Comparison of ENCODE assay signal across 2 cellular contexts in genomic region chr20:3728354-3728753, GRCh38.
TF ChIP-seq lines count a peak whose summit lies in the region.

No MANE protein-coding gene starts in this region.

TF ChIP-seq in SK-N-SH treated with all-trans-retinoic acid at 6 μM for 48 hours, 23 proteins besides CTCF, POLR2A, EP300 and RAD21:
- no peak for TF ChIP-seq ISL1 (CRISPR knock-in tag; IDR thresholded peaks at IDR 0.05)
- no peak for TF ChIP-seq ESRRG (CRISPR knock-in tag; IDR thresholded peaks at IDR 0.05)
- no peak for TF ChIP-seq PPARA (CRISPR knock-in tag; IDR thresholded peaks at IDR 0.05; ENCODE audit: borderline replicate concordance)
- no peak for TF ChIP-seq TCF4 (CRISPR knock-in tag; IDR thresholded peaks at IDR 0.05; ENCODE audit: borderline replicate concordance)
- TF ChIP-seq, protein P1, sequence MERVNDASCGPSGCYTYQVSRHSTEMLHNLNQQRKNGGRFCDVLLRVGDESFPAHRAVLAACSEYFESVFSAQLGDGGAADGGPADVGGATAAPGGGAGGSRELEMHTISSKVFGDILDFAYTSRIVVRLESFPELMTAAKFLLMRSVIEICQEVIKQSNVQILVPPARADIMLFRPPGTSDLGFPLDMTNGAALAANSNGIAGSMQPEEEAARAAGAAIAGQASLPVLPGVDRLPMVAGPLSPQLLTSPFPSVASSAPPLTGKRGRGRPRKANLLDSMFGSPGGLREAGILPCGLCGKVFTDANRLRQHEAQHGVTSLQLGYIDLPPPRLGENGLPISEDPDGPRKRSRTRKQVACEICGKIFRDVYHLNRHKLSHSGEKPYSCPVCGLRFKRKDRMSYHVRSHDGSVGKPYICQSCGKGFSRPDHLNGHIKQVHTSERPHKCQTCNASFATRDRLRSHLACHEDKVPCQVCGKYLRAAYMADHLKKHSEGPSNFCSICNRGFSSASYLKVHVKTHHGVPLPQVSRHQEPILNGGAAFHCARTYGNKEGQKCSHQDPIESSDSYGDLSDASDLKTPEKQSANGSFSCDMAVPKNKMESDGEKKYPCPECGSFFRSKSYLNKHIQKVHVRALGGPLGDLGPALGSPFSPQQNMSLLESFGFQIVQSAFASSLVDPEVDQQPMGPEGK (CRISPR knock-in tag; IDR thresholded peaks at IDR 0.05; ENCODE audit: borderline replicate concordance) = no peak
- no peak for TF ChIP-seq ZNF70 (CRISPR knock-in tag; IDR thresholded peaks at IDR 0.05)
- TF ChIP-seq SNAI2 (CRISPR knock-in tag; IDR thresholded peaks at IDR 0.05) = no peak
- no peak for TF ChIP-seq TOX (CRISPR knock-in tag; IDR thresholded peaks at IDR 0.05; ENCODE audit: borderline replicate concordance)
- TF ChIP-seq CSDC2 (CRISPR knock-in tag; IDR thresholded peaks at IDR 0.05) = no peak
- no peak for TF ChIP-seq ARNTL (CRISPR knock-in tag; IDR thresholded peaks at IDR 0.05; ENCODE audit: borderline replicate concordance, low read depth)
- TF ChIP-seq, protein P2, sequence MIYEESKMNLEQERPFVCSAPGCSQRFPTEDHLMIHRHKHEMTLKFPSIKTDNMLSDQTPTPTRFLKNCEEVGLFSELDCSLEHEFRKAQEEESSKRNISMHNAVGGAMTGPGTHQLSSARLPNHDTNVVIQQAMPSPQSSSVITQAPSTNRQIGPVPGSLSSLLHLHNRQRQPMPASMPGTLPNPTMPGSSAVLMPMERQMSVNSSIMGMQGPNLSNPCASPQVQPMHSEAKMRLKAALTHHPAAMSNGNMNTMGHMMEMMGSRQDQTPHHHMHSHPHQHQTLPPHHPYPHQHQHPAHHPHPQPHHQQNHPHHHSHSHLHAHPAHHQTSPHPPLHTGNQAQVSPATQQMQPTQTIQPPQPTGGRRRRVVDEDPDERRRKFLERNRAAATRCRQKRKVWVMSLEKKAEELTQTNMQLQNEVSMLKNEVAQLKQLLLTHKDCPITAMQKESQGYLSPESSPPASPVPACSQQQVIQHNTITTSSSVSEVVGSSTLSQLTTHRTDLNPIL (CRISPR knock-in tag; IDR thresholded peaks at IDR 0.05; ENCODE audit: low read depth) = no peak
- no peak for TF ChIP-seq CSRNP3 (CRISPR knock-in tag; IDR thresholded peaks at IDR 0.05)
- TF ChIP-seq ZNF8 (CRISPR knock-in tag; IDR thresholded peaks at IDR 0.05) = no peak
- TF ChIP-seq TSHZ2 (CRISPR knock-in tag; IDR thresholded peaks at IDR 0.05) = no peak
- TF ChIP-seq ZC3H10 (CRISPR knock-in tag; IDR thresholded peaks at IDR 0.05) = no peak
- no peak for TF ChIP-seq ZFP30 (CRISPR knock-in tag; IDR thresholded peaks at IDR 0.05)
- TF ChIP-seq RARB (CRISPR knock-in tag; IDR thresholded peaks at IDR 0.05) = no peak

TF ChIP-seq in SK-N-SH, 30 proteins besides CTCF, POLR2A, EP300 and RAD21:
- no peak for TF ChIP-seq CHD2 (IDR thresholded peaks at IDR 0.05; ENCODE audit: low read length, partially characterized antibody)
- no peak for TF ChIP-seq TCF12 (IDR thresholded peaks at IDR 0.05)
- TF ChIP-seq YY1 (IDR thresholded peaks at IDR 0.05; ENCODE audit: low read depth) = no peak
- TF ChIP-seq, protein P3, sequence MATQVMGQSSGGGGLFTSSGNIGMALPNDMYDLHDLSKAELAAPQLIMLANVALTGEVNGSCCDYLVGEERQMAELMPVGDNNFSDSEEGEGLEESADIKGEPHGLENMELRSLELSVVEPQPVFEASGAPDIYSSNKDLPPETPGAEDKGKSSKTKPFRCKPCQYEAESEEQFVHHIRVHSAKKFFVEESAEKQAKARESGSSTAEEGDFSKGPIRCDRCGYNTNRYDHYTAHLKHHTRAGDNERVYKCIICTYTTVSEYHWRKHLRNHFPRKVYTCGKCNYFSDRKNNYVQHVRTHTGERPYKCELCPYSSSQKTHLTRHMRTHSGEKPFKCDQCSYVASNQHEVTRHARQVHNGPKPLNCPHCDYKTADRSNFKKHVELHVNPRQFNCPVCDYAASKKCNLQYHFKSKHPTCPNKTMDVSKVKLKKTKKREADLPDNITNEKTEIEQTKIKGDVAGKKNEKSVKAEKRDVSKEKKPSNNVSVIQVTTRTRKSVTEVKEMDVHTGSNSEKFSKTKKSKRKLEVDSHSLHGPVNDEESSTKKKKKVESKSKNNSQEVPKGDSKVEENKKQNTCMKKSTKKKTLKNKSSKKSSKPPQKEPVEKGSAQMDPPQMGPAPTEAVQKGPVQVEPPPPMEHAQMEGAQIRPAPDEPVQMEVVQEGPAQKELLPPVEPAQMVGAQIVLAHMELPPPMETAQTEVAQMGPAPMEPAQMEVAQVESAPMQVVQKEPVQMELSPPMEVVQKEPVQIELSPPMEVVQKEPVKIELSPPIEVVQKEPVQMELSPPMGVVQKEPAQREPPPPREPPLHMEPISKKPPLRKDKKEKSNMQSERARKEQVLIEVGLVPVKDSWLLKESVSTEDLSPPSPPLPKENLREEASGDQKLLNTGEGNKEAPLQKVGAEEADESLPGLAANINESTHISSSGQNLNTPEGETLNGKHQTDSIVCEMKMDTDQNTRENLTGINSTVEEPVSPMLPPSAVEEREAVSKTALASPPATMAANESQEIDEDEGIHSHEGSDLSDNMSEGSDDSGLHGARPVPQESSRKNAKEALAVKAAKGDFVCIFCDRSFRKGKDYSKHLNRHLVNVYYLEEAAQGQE (IDR thresholded peaks at IDR 0.05; ENCODE audit: low read depth, low read length) = no peak
- no peak for TF ChIP-seq GATA2 (CRISPR knock-in tag; IDR thresholded peaks at IDR 0.05)
- no peak for TF ChIP-seq FOXM1 (IDR thresholded peaks at IDR 0.05; ENCODE audit: low read depth)
- no peak for TF ChIP-seq JUND (IDR thresholded peaks at IDR 0.05)
- TF ChIP-seq, protein P4, sequence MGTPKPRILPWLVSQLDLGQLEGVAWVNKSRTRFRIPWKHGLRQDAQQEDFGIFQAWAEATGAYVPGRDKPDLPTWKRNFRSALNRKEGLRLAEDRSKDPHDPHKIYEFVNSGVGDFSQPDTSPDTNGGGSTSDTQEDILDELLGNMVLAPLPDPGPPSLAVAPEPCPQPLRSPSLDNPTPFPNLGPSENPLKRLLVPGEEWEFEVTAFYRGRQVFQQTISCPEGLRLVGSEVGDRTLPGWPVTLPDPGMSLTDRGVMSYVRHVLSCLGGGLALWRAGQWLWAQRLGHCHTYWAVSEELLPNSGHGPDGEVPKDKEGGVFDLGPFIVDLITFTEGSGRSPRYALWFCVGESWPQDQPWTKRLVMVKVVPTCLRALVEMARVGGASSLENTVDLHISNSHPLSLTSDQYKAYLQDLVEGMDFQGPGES (IDR thresholded peaks at IDR 0.05; ENCODE audit: low read depth, low read length) = no peak
- TF ChIP-seq ZBTB33 (IDR thresholded peaks at IDR 0.05; ENCODE audit: borderline replicate concordance, low read depth) = no peak
- no peak for TF ChIP-seq TEAD4 (IDR thresholded peaks at IDR 0.05; ENCODE audit: borderline replicate concordance, insufficient read depth)
- TF ChIP-seq POLR2AphosphoS5 (IDR thresholded peaks at IDR 0.05; ENCODE audit: low read depth, low read length) = no peak
